ENCODE assay signal across 35 cellular contexts in genomic region chr13:101951114-101951513, GRCh38.
"Had no signal": no experiment of that assay in that cellular context is flagged by ENCODE, and none has a peak within 500 bp of the region (broad histone marks: within the 10 kb centered on the region; RNA-seq: fewer than 3 reads in every experiment).

No MANE protein-coding gene starts in this region.

- H3K4me3 Mint-ChIP-seq: activated B cell treated with CpG ODN at 0.5 μM for 24 hours; activated CD4-positive, alpha-beta memory T cell treated with anti-CD3 and anti-CD28 coated beads for 36 hours; activated CD4-positive, alpha-beta T cell treated with anti-CD3 and anti-CD28 coated beads, Interleukin-2, amount 10 ng/mL, durations not matched to agents 24 days and 14 days; activated CD8-positive, alpha-beta T cell treated with anti-CD3 and anti-CD28 coated beads for 36 hours; activated naive CD4-positive, alpha-beta T cell treated with anti-CD3 and anti-CD28 coated beads, Interleukin-2, amount 10 ng/mL, durations not matched to agents 7 days and 5 days; activated naive CD4-positive, alpha-beta T cell treated with anti-CD3 and anti-CD28 coated beads, Interleukin-2, amount 50 U/mL, for 24 hours; activated naive CD8-positive, alpha-beta T cell; activated naive CD8-positive, alpha-beta T cell treated with anti-CD3 and anti-CD28 coated beads, Interleukin-2, amount 10 ng/mL, durations not matched to agents 7 days and 5 days; activated naive CD8-positive, alpha-beta T cell treated with anti-CD3 and anti-CD28 coated beads, Interleukin-2, amount 50 U/mL, for 24 hours; activated T-cell treated with anti-CD3 and anti-CD28 coated beads, Interleukin-2, amount 50 U/mL, for 4 hours; brain; central memory CD8-positive, alpha-beta T cell; T-helper 1 cell treated with Interleukin-12 subunit alpha and Interleukin-12 subunit beta and Interleukin-4 antibody, amounts not matched to agents 30 μg/mL and 1 μg/mL, for 36 hours; T-helper 2 cell treated with Interferon-gamma antibody and Interleukin-4, amounts not matched to agents 5 μg/mL and 100 μg/mL, for 36 hours had no signal

- H3K27me3 Mint-ChIP-seq: activated B cell treated with CpG ODN at 0.5 μM for 24 hours; activated CD4-positive, alpha-beta memory T cell treated with anti-CD3 and anti-CD28 coated beads for 36 hours; activated CD4-positive, alpha-beta T cell treated with anti-CD3 and anti-CD28 coated beads, Interleukin-2, amount 10 ng/mL, durations not matched to agents 24 days and 14 days; activated naive CD4-positive, alpha-beta T cell treated with anti-CD3 and anti-CD28 coated beads, Interleukin-2, amount 10 ng/mL, durations not matched to agents 7 days and 5 days; activated naive CD4-positive, alpha-beta T cell treated with anti-CD3 and anti-CD28 coated beads, Interleukin-2, amount 50 U/mL, for 24 hours; activated naive CD8-positive, alpha-beta T cell; activated naive CD8-positive, alpha-beta T cell treated with anti-CD3 and anti-CD28 coated beads, Interleukin-2, amount 10 ng/mL, durations not matched to agents 7 days and 5 days; activated naive CD8-positive, alpha-beta T cell treated with anti-CD3 and anti-CD28 coated beads, Interleukin-2, amount 50 U/mL, for 24 hours; central memory CD8-positive, alpha-beta T cell had no signal

- H3K4me1 Mint-ChIP-seq: activated B cell treated with CpG ODN at 0.5 μM for 24 hours; activated CD4-positive, alpha-beta T cell treated with anti-CD3 and anti-CD28 coated beads, Interleukin-2, amount 10 ng/mL, durations not matched to agents 24 days and 14 days; activated naive CD4-positive, alpha-beta T cell treated with anti-CD3 and anti-CD28 coated beads, Interleukin-2, amount 50 U/mL, for 24 hours; activated naive CD8-positive, alpha-beta T cell treated with anti-CD3 and anti-CD28 coated beads, Interleukin-2, amount 10 ng/mL, durations not matched to agents 7 days and 5 days; brain; central memory CD8-positive, alpha-beta T cell had no signal

- H3K9me3 Mint-ChIP-seq: activated CD4-positive, alpha-beta T cell treated with anti-CD3 and anti-CD28 coated beads, Interleukin-2, amount 10 ng/mL, durations not matched to agents 24 days and 14 days; activated naive CD4-positive, alpha-beta T cell treated with anti-CD3 and anti-CD28 coated beads, Interleukin-2, amount 10 ng/mL, durations not matched to agents 7 days and 5 days; activated naive CD8-positive, alpha-beta T cell treated with anti-CD3 and anti-CD28 coated beads, Interleukin-2, amount 10 ng/mL, durations not matched to agents 7 days and 5 days; activated naive CD8-positive, alpha-beta T cell treated with anti-CD3 and anti-CD28 coated beads, Interleukin-2, amount 50 U/mL, for 24 hours; activated T-helper 2 cell treated with anti-CD3 and anti-CD28 coated beads, Interferon-gamma antibody, Interleukin-2, Interleukin-4, amounts not matched to agents 10 μg/mL and 5 μg/mL and 100 μg/mL, durations not matched to agents 14 hours and 24 hours and 36 hours; central memory CD8-positive, alpha-beta T cell; T-helper 2 cell treated with Interferon-gamma antibody and Interleukin-4, amounts not matched to agents 5 μg/mL and 100 μg/mL, for 36 hours had no signal

- H3K9me3 ChIP-seq: ascending aorta had no signal

- H3K36me3 Mint-ChIP-seq: activated CD4-positive, alpha-beta memory T cell treated with anti-CD3 and anti-CD28 coated beads for 36 hours; activated naive CD4-positive, alpha-beta T cell treated with anti-CD3 and anti-CD28 coated beads, Interleukin-2, amount 10 ng/mL, durations not matched to agents 7 days and 5 days; activated naive CD4-positive, alpha-beta T cell treated with anti-CD3 and anti-CD28 coated beads, Interleukin-2, amount 50 U/mL, for 24 hours; activated naive CD8-positive, alpha-beta T cell; activated naive CD8-positive, alpha-beta T cell treated with anti-CD3 and anti-CD28 coated beads, Interleukin-2, amount 10 ng/mL, durations not matched to agents 7 days and 5 days; brain had no signal

- H3K27ac ChIP-seq: ascending aorta, cardiac muscle cell, VCaP had no signal

- H3K4me3 ChIP-seq: ascending aorta, cardiac muscle cell had no signal

- H3K27me3 ChIP-seq: ascending aorta, cardiac muscle cell had no signal

- DNase-seq: activated B cell treated with CpG ODN at 0.5 μM for 24 hours; activated CD4-positive, alpha-beta memory T cell treated with anti-CD3 and anti-CD28 coated beads for 36 hours; activated CD4-positive, alpha-beta T cell treated with anti-CD3 and anti-CD28 coated beads for 4 hours; activated CD4-positive, alpha-beta T cell treated with anti-CD3 and anti-CD28 coated beads, Interleukin-2, amount 10 ng/mL, durations not matched to agents 24 days and 14 days; activated CD4-positive, alpha-beta T cell treated with anti-CD3 and anti-CD28 coated beads, Interleukin-2, amount 50 U/mL, for 1 hour; activated CD4-positive, alpha-beta T cell treated with anti-CD3 and anti-CD28 coated beads, Interleukin-2, amount 50 U/mL, for 4 hours; activated CD4-positive, CD25-positive, alpha-beta regulatory T cell treated with anti-CD3 and anti-CD28 coated beads, Interleukin-2, amount 50 U/mL, for 72 hours; activated CD8-positive, alpha-beta memory T cell treated with anti-CD3 and anti-CD28 coated beads, Interleukin-2, amount 50 U/mL, for 4 hours; activated CD8-positive, alpha-beta T cell treated with anti-CD3 and anti-CD28 coated beads for 36 hours; activated effector memory CD4-positive, alpha-beta T cell treated with Interleukin-2 at 50 U/mL for 16 hours; activated gamma-delta T cell; activated naive CD4-positive, alpha-beta T cell treated with anti-CD3 and anti-CD28 coated beads, Interleukin-2, amount 10 ng/mL, durations not matched to agents 7 days and 5 days; activated naive CD4-positive, alpha-beta T cell treated with Interleukin-2 at 50 U/mL for 16 hours; activated naive CD8-positive, alpha-beta T cell treated with anti-CD3 and anti-CD28 coated beads, Interleukin-2, amount 10 ng/mL, durations not matched to agents 7 days and 5 days; activated naive CD8-positive, alpha-beta T cell treated with anti-CD3 and anti-CD28 coated beads, Interleukin-2, amount 50 U/mL, for 24 hours; activated T-cell treated with anti-CD3 and anti-CD28 coated beads for 4 hours; activated T-cell treated with anti-CD3 and anti-CD28 coated beads, Interleukin-2, amount 50 U/mL, for 1 hour; activated T-cell treated with anti-CD3 and anti-CD28 coated beads, Interleukin-2, amount 50 U/mL, for 4 hours; amygdala; anterior cingulate cortex; caudate nucleus; cerebellar nuclear complex; T-helper 1 cell; T-helper 2 cell; T-helper 9 cell had no signal

- H3K27ac Mint-ChIP-seq: activated B cell treated with CpG ODN at 0.5 μM for 24 hours; activated CD4-positive, alpha-beta memory T cell treated with anti-CD3 and anti-CD28 coated beads for 36 hours; activated CD4-positive, alpha-beta T cell treated with anti-CD3 and anti-CD28 coated beads, Interleukin-2, amount 10 ng/mL, durations not matched to agents 24 days and 14 days; activated CD8-positive, alpha-beta T cell treated with anti-CD3 and anti-CD28 coated beads for 36 hours; activated naive CD4-positive, alpha-beta T cell treated with anti-CD3 and anti-CD28 coated beads, Interleukin-2, amount 10 ng/mL, durations not matched to agents 7 days and 5 days; activated naive CD4-positive, alpha-beta T cell treated with anti-CD3 and anti-CD28 coated beads, Interleukin-2, amount 50 U/mL, for 24 hours; activated naive CD8-positive, alpha-beta T cell; activated naive CD8-positive, alpha-beta T cell treated with anti-CD3 and anti-CD28 coated beads, Interleukin-2, amount 10 ng/mL, durations not matched to agents 7 days and 5 days; activated naive CD8-positive, alpha-beta T cell treated with anti-CD3 and anti-CD28 coated beads, Interleukin-2, amount 50 U/mL, for 24 hours; activated T-helper 2 cell treated with anti-CD3 and anti-CD28 coated beads, Interferon-gamma antibody, Interleukin-2, Interleukin-4, amounts not matched to agents 10 μg/mL and 5 μg/mL and 100 μg/mL, durations not matched to agents 14 hours and 24 hours and 36 hours; brain; T-helper 1 cell treated with Interleukin-12 subunit alpha and Interleukin-12 subunit beta and Interleukin-4 antibody, amounts not matched to agents 30 μg/mL and 1 μg/mL, for 36 hours; T-helper 2 cell treated with Interferon-gamma antibody and Interleukin-4, amounts not matched to agents 5 μg/mL and 100 μg/mL, for 36 hours had no signal

- ATAC-seq: activated CD8-positive, alpha-beta T cell treated with anti-CD3 and anti-CD28 coated beads for 36 hours; activated naive CD8-positive, alpha-beta T cell treated with anti-CD3 and anti-CD28 coated beads, Interleukin-2, amount 50 U/mL, for 24 hours; activated T-cell treated with anti-CD3 and anti-CD28 coated beads, Interleukin-2, amount 50 U/mL, for 4 hours had no signal

- H3K36me3 ChIP-seq: ascending aorta, cardiac muscle cell had no signal

- H3K4me1 ChIP-seq: ascending aorta had no signal
